ENCODE assay signal across 22 cellular contexts in the genomic region with DNA sequence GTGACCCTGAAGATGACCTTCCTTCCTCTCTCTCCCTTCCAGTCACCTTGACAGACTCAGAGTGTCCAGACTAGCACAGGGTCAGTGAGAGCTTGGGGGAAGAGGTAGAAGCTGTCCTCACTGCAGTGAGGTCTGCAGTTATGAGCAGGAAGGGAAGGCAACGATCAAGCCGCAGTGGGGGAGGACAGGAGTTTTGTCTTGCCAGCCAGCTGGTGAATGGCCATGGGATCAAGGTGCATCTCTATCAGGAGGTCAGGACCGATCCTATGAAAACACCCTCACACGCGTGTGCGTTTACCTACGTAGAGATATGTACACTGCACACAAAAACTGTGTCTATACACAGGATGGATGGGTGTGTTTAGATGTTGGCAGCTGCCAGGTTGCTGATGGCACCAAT.
"Had no signal": no experiment of that assay in that cellular context is flagged by ENCODE, and none has a peak within 500 bp of the region (broad histone marks: within the 10 kb centered on the region; RNA-seq: fewer than 3 reads in every experiment).

No MANE protein-coding gene starts in this region.

- H3K4me3 ChIP-seq: colonic mucosa, esophagus muscularis mucosa, gastroesophageal sphincter, heart right ventricle, lower lobe of right lung, prostate gland, right atrium auricular region, spleen, transverse colon, upper lobe of right lung, vagina had no signal

- ATAC-seq: foreskin keratinocyte; gastroesophageal sphincter; heart right ventricle; left cardiac atrium; left ventricle myocardium superior; lower lobe of right lung; sciatic nerve; stimulated activated naive B cell treated with anti-CD40 and anti-IgM and Interleukin-4, amounts not matched to agents 10 μg/mL and 1 μg/mL and 100 μg/mL, for 72 hours; upper lobe of right lung had no signal

- H3K27ac ChIP-seq: colonic mucosa, esophagus muscularis mucosa, foreskin keratinocyte, gastroesophageal sphincter, lower lobe of right lung, neutrophil, prostate gland, right atrium auricular region, spleen, transverse colon, upper lobe of right lung, vagina had no signal

- H3K4me1 Mint-ChIP-seq: stimulated activated naive B cell treated with anti-CD40 and anti-IgM and Interleukin-4, amounts not matched to agents 10 μg/mL and 1 μg/mL and 100 μg/mL, for 72 hours had no signal

- H3K4me3 Mint-ChIP-seq: dendritic cell treated with granulocyte-macrophage colony-stimulating factor and Interleukin-4, amounts not matched to agents 40 ng/mL and 50 ng/mL, for 4 days; natural killer cell; stimulated activated naive B cell treated with anti-CD40 and anti-IgM and Interleukin-4, amounts not matched to agents 10 μg/mL and 1 μg/mL and 100 μg/mL, for 72 hours; stimulated activated naive CD8-positive, alpha-beta T cell treated with anti-CD3 and anti-CD28 coated beads, Interleukin-15, Interleukin-2, amounts not matched to agents 100 ng/mL and 50 ng/mL, for 24 hours had no signal

- H3K36me3 ChIP-seq: colonic mucosa, esophagus muscularis mucosa, gastroesophageal sphincter, heart right ventricle, lower lobe of right lung, neutrophil, prostate gland, right atrium auricular region, spleen, transverse colon, upper lobe of right lung, vagina had no signal

- H3K9me3 Mint-ChIP-seq: dendritic cell treated with granulocyte-macrophage colony-stimulating factor and Interleukin-4, amounts not matched to agents 40 ng/mL and 50 ng/mL, for 4 days had no signal

- H3K27ac Mint-ChIP-seq: dendritic cell treated with granulocyte-macrophage colony-stimulating factor and Interleukin-4, amounts not matched to agents 40 ng/mL and 50 ng/mL, for 4 days; natural killer cell; stimulated activated naive B cell treated with anti-CD40 and anti-IgM and Interleukin-4, amounts not matched to agents 10 μg/mL and 1 μg/mL and 100 μg/mL, for 72 hours; stimulated activated naive CD8-positive, alpha-beta T cell treated with anti-CD3 and anti-CD28 coated beads, Interleukin-15, Interleukin-2, amounts not matched to agents 100 ng/mL and 50 ng/mL, for 24 hours had no signal

- H3K4me1 ChIP-seq: colonic mucosa, esophagus muscularis mucosa, foreskin keratinocyte, gastroesophageal sphincter, lower lobe of right lung, prostate gland, spleen, transverse colon, upper lobe of right lung, vagina had no signal

- H3K27me3 ChIP-seq: colonic mucosa, foreskin keratinocyte, right atrium auricular region, transverse colon, upper lobe of right lung, vagina had no signal

- H3K36me3 Mint-ChIP-seq: natural killer cell; stimulated activated naive B cell treated with anti-CD40 and anti-IgM and Interleukin-4, amounts not matched to agents 10 μg/mL and 1 μg/mL and 100 μg/mL, for 72 hours had no signal

- H3K9me3 ChIP-seq: colonic mucosa, esophagus muscularis mucosa, gastroesophageal sphincter, heart right ventricle, lower lobe of right lung, neutrophil, prostate gland, right atrium auricular region, spleen, transverse colon, upper lobe of right lung, vagina had no signal

- DNase-seq: colonic mucosa; effector CD8-positive, alpha-beta T cell; foreskin keratinocyte; heart right ventricle; hippocampal formation; left cardiac atrium; left ventricle myocardium superior; lower lobe of right lung; natural killer cell; spleen; stimulated activated naive B cell treated with anti-CD40 and anti-IgM and Interleukin-4, amounts not matched to agents 10 μg/mL and 1 μg/mL and 100 μg/mL, for 72 hours; transverse colon; upper lobe of right lung had no signal
